28 cellular contexts compared by ENCODE assay signal in the genomic region with DNA sequence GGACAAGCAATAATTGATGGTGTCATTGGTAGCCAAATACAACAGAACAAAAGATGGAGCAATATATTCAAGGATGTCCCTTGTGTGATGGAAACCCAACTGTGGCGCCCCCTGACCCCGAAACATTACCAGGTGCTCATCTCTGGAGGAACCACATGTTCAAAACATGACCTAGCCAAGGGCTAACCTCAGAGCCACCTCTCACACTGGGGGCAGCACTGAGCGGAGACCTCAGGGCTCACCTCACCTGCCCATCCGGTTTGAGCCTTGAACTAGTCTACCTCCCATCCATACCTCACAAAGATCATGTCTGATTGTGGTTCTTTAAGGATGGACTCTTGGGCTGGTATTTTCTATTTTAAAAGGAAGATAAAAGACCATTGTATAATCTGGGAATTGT.
DNase-seq lines count a peak whose midpoint lies in the region; ATAC-seq, FAIRE-seq and TF ChIP-seq lines count a peak whose summit lies in the region.
"Had no signal": no experiment of that assay in that cellular context is flagged by ENCODE, and none has a peak within 500 bp of the region (broad histone marks: within the 10 kb centered on the region; RNA-seq: fewer than 3 reads in every experiment).

No MANE protein-coding gene starts in this region.

- no peak overlapping the region for H3K9ac ChIP-seq in H1 (replicated peaks in 1 of 4; ENCODE audit: extremely low read depth in 1 of 4, low read depth in 3 of 4, low read length in 3 of 4)
- H3K9ac ChIP-seq in neuronal stem cell (ENCODE audit: low read depth, low read length, poor library complexity): no peak overlapping the region
- H3K9ac ChIP-seq: SK-N-SH had no signal

- no peak overlapping the region for H3K56ac ChIP-seq in H1 (replicated peaks; ENCODE audit: insufficient read length, low read depth, low read length)

- H3K4me2 ChIP-seq in H1 (ENCODE audit: insufficient read depth in 1 of 2, low read depth in 2 of 2, low read length in 2 of 2) (no peak overlapping the region), neuronal stem cell (ENCODE audit: insufficient read depth, low read length, poor library complexity, severe bottlenecking) (no peak overlapping the region)
- H3K4me2 ChIP-seq: SK-N-SH had no signal

- H3K27me3 ChIP-seq in H1 (replicated peaks in 1 of 4; ENCODE audit: control insufficient read depth in 3 of 4, extremely low read depth in 1 of 4, insufficient read depth in 3 of 4, low read length in 3 of 4) (no peaks in the 10 kb centered on the region), neuronal stem cell (ENCODE audit: control insufficient read depth in 3 of 3, insufficient read depth in 3 of 3, low read depth in 1 of 3, low read length in 3 of 3) (no peaks in the 10 kb centered on the region)
- H3K27me3 ChIP-seq: breast epithelium, foreskin keratinocyte, uterus had no signal

- no peaks in the 10 kb centered on the region for H3K79me2 ChIP-seq in H1 (ENCODE audit: control insufficient read depth in 1 of 2, insufficient read depth in 2 of 2, low read length in 2 of 2)

- H2BK20ac ChIP-seq in H1 (ENCODE audit: low read length): no peak overlapping the region

- no peak for TF ChIP-seq POLR2A in H1 (IDR thresholded peaks at IDR 0.05; ENCODE audit: control extremely low read depth in 1 of 2, low read depth in 2 of 2, low read length in 2 of 2)

- no peak overlapping the region for H2AK5ac ChIP-seq in H1 (ENCODE audit: low read depth, low read length)
- H2AK5ac ChIP-seq in neuronal stem cell (ENCODE audit: low read depth, low read length): no peak overlapping the region

- no peak for TF ChIP-seq EP300 in H1 (IDR thresholded peaks at IDR 0.05; ENCODE audit: borderline replicate concordance in 1 of 2, low read depth in 2 of 2, low read length in 2 of 2)

- no peak overlapping the region for H3K23ac ChIP-seq in H1 (ENCODE audit: insufficient read length)
- H3K23ac ChIP-seq in neuronal stem cell (ENCODE audit: low read depth, low read length, poor library complexity): no peak overlapping the region

- H4K8ac ChIP-seq in H1 (ENCODE audit: extremely low read depth, insufficient read depth, low read length) (no peak overlapping the region), neuronal stem cell (ENCODE audit: low read depth, low read length) (no peak overlapping the region)

- no peaks in the 10 kb centered on the region for H4K20me1 ChIP-seq in H1 (replicated peaks in 1 of 2; ENCODE audit: control insufficient read depth in 1 of 2, insufficient read depth in 2 of 2, low read length in 2 of 2)

- no peak overlapping the region for H2BK5ac ChIP-seq in H1 (ENCODE audit: low read depth, low read length)
- no peak overlapping the region for H2BK5ac ChIP-seq in neuronal stem cell (ENCODE audit: low read length)

- POLR2A ChIA-PET in H1 (lab: Charles Lee; ENCODE audit: partially characterized antibody): no interaction called here

- peak in 2 of 3 experiments; percentile 11 to 60 for DNase-seq in NCI-H1417 (lab: John Stamatoyannopoulos, UW)
- no peak for DNase-seq in NCI-H1417 treated with DMSO at 0.1 percent for 48 hours (lab: John Stamatoyannopoulos, UW)
- peak; percentile 77 for DNase-seq in NCI-H146 treated with DMSO at 0.1 percent for 48 hours (lab: John Stamatoyannopoulos, UW; ENCODE audit: unreplicated experiment)
- DNase-seq in H1 (ENCODE audit: low read depth in 1 of 2, low spot score in 2 of 2): peak in 1 of 2 experiments; percentile 15
- no peak for DNase-seq in neuronal stem cell (ENCODE audit: low spot score)
- no peak for DNase-seq in NCI-H345 treated with DMSO at 0.1 percent for 48 hours (lab: John Stamatoyannopoulos, UW; ENCODE audit: unreplicated experiment)
- no peak for DNase-seq in stimulated activated CD8-positive, alpha-beta memory T cell treated with anti-CD3 and anti-CD28 coated beads, Interleukin-4, amount 100 ng/mL, for 48 hours
- DNase-seq: activated CD8-positive, alpha-beta T cell treated with anti-CD3 and anti-CD28 coated beads, Interleukin-2, amount 10 ng/mL, durations not matched to agents 7 days and 5 days; CD8-positive, alpha-beta memory T cell; DMS153; effector memory CD4-positive, alpha-beta T cell; foreskin keratinocyte; GDM1; naive thymus-derived CD8-positive, alpha-beta T cell; NCI-H1092; NCI-H2029; NCI-H774; OCI-M1; SK-N-SH; uterus had no signal

- H3K36me3 ChIP-seq in H1 (ENCODE audit: control insufficient read depth in 2 of 4, insufficient read depth in 4 of 4, low read length in 3 of 4) (no peaks in the 10 kb centered on the region), neuronal stem cell (replicated peaks in 1 of 2; ENCODE audit: control insufficient read depth in 2 of 2, insufficient read depth in 2 of 2, low read length in 2 of 2) (no peaks in the 10 kb centered on the region)
- H3K36me3 ChIP-seq: breast epithelium, thoracic aorta, uterus had no signal

- FAIRE-seq in H1 (lab: Jason Lieb, UNC): no peak
- FAIRE-seq: colon, GM18507, islet of Langerhans had no signal

- no peaks in the 10 kb centered on the region for H3K79me1 ChIP-seq in H1 (ENCODE audit: low read depth, low read length)
- H3K79me1 ChIP-seq in neuronal stem cell (ENCODE audit: low read depth, low read length): no peaks in the 10 kb centered on the region

- ATAC-seq in HG03342 (IDR thresholded peaks at IDR 0.05; ENCODE audit: unreplicated experiment): no peak
- ATAC-seq: activated CD8-positive, alpha-beta T cell treated with anti-CD3 and anti-CD28 coated beads, Interleukin-2, amount 10 ng/mL, durations not matched to agents 7 days and 5 days; activated naive CD4-positive, alpha-beta T cell treated with anti-CD3 and anti-CD28 coated beads, Interleukin-2, amount 50 U/mL, for 72 hours; esophagus mucosa; foreskin keratinocyte; naive thymus-derived CD8-positive, alpha-beta T cell had no signal

- no peaks in the 10 kb centered on the region for H3K9me3 ChIP-seq in H1 (ENCODE audit: insufficient read depth in 2 of 2, low read depth in 1 of 2, low read length in 1 of 2)
- H3K9me3 ChIP-seq in neuronal stem cell (replicated peaks in 1 of 2; ENCODE audit: control insufficient read depth in 2 of 2, insufficient read depth in 1 of 2, low read depth in 1 of 2, low read length in 2 of 2): no peaks in the 10 kb centered on the region
- H3K9me3 ChIP-seq: breast epithelium, SK-N-SH, thoracic aorta, uterus had no signal

- H3K18ac ChIP-seq in H1 (ENCODE audit: extremely low read depth, low read length) (no peak overlapping the region), neuronal stem cell (ENCODE audit: low read length) (no peak overlapping the region)

- H2BK120ac ChIP-seq in H1 (replicated peaks; ENCODE audit: low read depth, low read length): no peak overlapping the region
- no peak overlapping the region for H2BK120ac ChIP-seq in neuronal stem cell (ENCODE audit: low read depth, low read length)

- H3K4me3 ChIP-seq in H1 (ENCODE audit: extremely low read depth in 1 of 4, insufficient read depth in 2 of 4, low read depth in 3 of 4, low read length in 4 of 4): no peak overlapping the region
- no peak overlapping the region for H3K4me3 ChIP-seq in neuronal stem cell (ENCODE audit: low read length in 2 of 2)
- H3K4me3 ChIP-seq: breast epithelium, thoracic aorta, uterus had no signal

- H2BK12ac ChIP-seq in H1 (ENCODE audit: low read depth, low read length) (no peak overlapping the region), neuronal stem cell (ENCODE audit: low read length) (no peak overlapping the region)

- no peak overlapping the region for H4K5ac ChIP-seq in H1 (ENCODE audit: insufficient read length, low read depth, low read length)

- 87% methylated on average over 4 of the region's 4 CpGs; no CpG with 5 or more reads in 1 of the 2 experiments for WGBS in H1 (ENCODE audit: extremely low coverage in 1 of 2, insufficient coverage in 1 of 2, insufficient read length in 1 of 2, insufficient replicate concordance in 2 of 2, low coverage in 1 of 2, low lambda C conversion rate in 2 of 2, missing lambda C conversion rate in 1 of 2), 2 experiments
- no CpG with 5 or more reads among the region's 4 CpGs for WGBS in neuronal stem cell (ENCODE audit: extremely low coverage in 2 of 2, insufficient read length in 2 of 2, insufficient replicate concordance in 1 of 2), 2 donors

- CTCF ChIA-PET in H1 (lab: Charles Lee; ENCODE audit: partially characterized antibody): interaction anchor here (1.1 kb wide), 1 partner anchor 12 kb away, joined by 4 read pairs; no protein-coding TSS in a partner anchor

- peak; percentile 38 to 73 (median 68) for TF ChIP-seq CTCF in H1 (IDR thresholded peaks at IDR 0.05; ENCODE audit: control extremely low read depth in 1 of 3, insufficient read depth in 1 of 3, low read depth in 1 of 3, low read length in 3 of 3)

- no peak overlapping the region for H3K14ac ChIP-seq in H1 (ENCODE audit: insufficient read length)
- H3K14ac ChIP-seq in neuronal stem cell (ENCODE audit: low read length): no peak overlapping the region

- H3K23me2 ChIP-seq in H1 (ENCODE audit: low read depth, low read length): no peaks in the 10 kb centered on the region

- H3K4me1 ChIP-seq in H1 (replicated peaks in 1 of 4; ENCODE audit: control insufficient read depth in 3 of 4, insufficient read depth in 4 of 4, low read length in 3 of 4) (no peaks in the 10 kb centered on the region), neuronal stem cell (ENCODE audit: control insufficient read depth in 2 of 2, insufficient read depth in 1 of 2, low read depth in 1 of 2, low read length in 2 of 2) (no peaks in the 10 kb centered on the region)
- H3K4me1 ChIP-seq: breast epithelium, foreskin keratinocyte, uterus had no signal

- H3K27ac ChIP-seq in H1 (ENCODE audit: low read depth, low read length) (no peak overlapping the region), neuronal stem cell (replicated peaks; ENCODE audit: low read length) (no peak overlapping the region)
- H3K27ac ChIP-seq: breast epithelium, foreskin keratinocyte, thoracic aorta, uterus had no signal

- H2AFZ ChIP-seq in H1 (ENCODE audit: low read length): no peak overlapping the region
- peak overlapping the region; percentile 46 for H2AFZ ChIP-seq in neuronal stem cell (ENCODE audit: low read length)

- H3K4ac ChIP-seq in H1 (replicated peaks; ENCODE audit: insufficient read length, low read depth, low read length): no peak overlapping the region
- no peak overlapping the region for H3K4ac ChIP-seq in neuronal stem cell (ENCODE audit: low read length)

- H4K91ac ChIP-seq in H1 (replicated peaks; ENCODE audit: insufficient read length, low read length) (no peak overlapping the region), neuronal stem cell (ENCODE audit: low read depth, low read length, poor library complexity) (no peak overlapping the region)

- peak; percentile 41 to 42 for TF ChIP-seq RAD21 in H1 (IDR thresholded peaks at IDR 0.05 in 1 of 2, conservative IDR thresholded peaks at IDR 0.05 in 1 of 2; ENCODE audit: low read depth in 2 of 2, low read length in 2 of 2)

- no peak overlapping the region for H2BK15ac ChIP-seq in H1 (ENCODE audit: low read length)
- H2BK15ac ChIP-seq in neuronal stem cell (ENCODE audit: low read length): no peak overlapping the region

TF ChIP-seq in H1, 55 proteins besides CTCF, POLR2A, EP300 and RAD21:
- TF ChIP-seq CREB1 (IDR thresholded peaks at IDR 0.05): no peak
- TF ChIP-seq SP4 (IDR thresholded peaks at IDR 0.05; ENCODE audit: low read length): no peak
- TF ChIP-seq CTBP2 (IDR thresholded peaks at IDR 0.05; ENCODE audit: borderline replicate concordance, insufficient read depth, insufficient read length, low read length): no peak
- no peak for TF ChIP-seq CHD2 (IDR thresholded peaks at IDR 0.05; ENCODE audit: low read length)
- no peak for TF ChIP-seq SIRT6 (IDR thresholded peaks at IDR 0.05; ENCODE audit: low read length)

Comparison
In these comparisons a context has a peak if more than half of its experiments do, and no peak if none do; other contexts are left out.
1. DNase-seq: peak in NCI-H1417 (2 of 3) and NCI-H146 treated with DMSO at 0.1 percent for 48 hours (single experiment); none in NCI-H1417 treated with DMSO at 0.1 percent for 48 hours (single experiment), neuronal stem cell (single experiment), NCI-H345 treated with DMSO at 0.1 percent for 48 hours (single experiment) and stimulated activated CD8-positive, alpha-beta memory T cell treated with anti-CD3 and anti-CD28 coated beads, Interleukin-4, amount 100 ng/mL, for 48 hours (single experiment).